ENCODE assay signal across 8 cellular contexts in genomic region chrX:71652405-71652804, GRCh38. TPM values are rescaled to one million over a fixed set of nuclear protein-coding genes. Genes with fewer than 3 reads are reported as not detected.
DNase-seq lines count a peak whose midpoint lies in the region; ATAC-seq, FAIRE-seq and TF ChIP-seq lines count a peak whose summit lies in the region.

No MANE protein-coding gene starts in this region.

- peak; percentile 83 to 90 for TF ChIP-seq RAD21 in liver (IDR thresholded peaks at IDR 0.05)

- no peak overlapping the region for H3K4me3 ChIP-seq in liver (ENCODE audit: low read depth in 1 of 3, low read length in 3 of 3)

- H3K27me3 Mint-ChIP-seq in stimulated activated naive B cell treated with anti-CD40 and anti-IgM and Interleukin-4, amounts not matched to agents 10 μg/mL and 1 μg/mL and 100 μg/mL, for 72 hours, result no peaks in the 10 kb centered on the region

- H3K36me3 ChIP-seq in liver (ENCODE audit: control insufficient read depth in 4 of 4, insufficient read depth in 3 of 4, low read depth in 1 of 4, low read length in 3 of 4), result no peaks in the 10 kb centered on the region

- peak; percentile 5 for FAIRE-seq in colon (lab: Jason Lieb, UNC)

- H3K36me3 Mint-ChIP-seq in stimulated activated naive B cell treated with anti-CD40 and anti-IgM and Interleukin-4, amounts not matched to agents 10 μg/mL and 1 μg/mL and 100 μg/mL, for 72 hours, result no peaks in the 10 kb centered on the region

- no peaks in the 10 kb centered on the region for H3K27me3 ChIP-seq in liver (ENCODE audit: control insufficient read depth in 4 of 4, insufficient read depth in 4 of 4, low read length in 3 of 4)

- no peak overlapping the region for H3K27ac Mint-ChIP-seq in stimulated activated naive B cell treated with anti-CD40 and anti-IgM and Interleukin-4, amounts not matched to agents 10 μg/mL and 1 μg/mL and 100 μg/mL, for 72 hours

- peak; percentile 1 to 17 (median 14) for DNase-seq in activated CD4-positive, CD25-positive, alpha-beta regulatory T cell (lab: John Stamatoyannopoulos, UW)
- DNase-seq in activated CD4-positive, CD25-positive, alpha-beta regulatory T cell treated with anti-CD3 and anti-CD28 coated beads, Interleukin-2, amount 50 U/mL, for 72 hours, result no peak
- DNase-seq in NCI-H1105 treated with DMSO at 0.1 percent for 48 hours (lab: John Stamatoyannopoulos, UW), result peak; percentile 61
- DNase-seq in T-helper 2 cell, result peak in 3 of 5 experiments; percentile 11 to 62 (median 39)
- no peak for DNase-seq in stimulated activated naive B cell treated with anti-CD40 and anti-IgM and Interleukin-4, amounts not matched to agents 10 μg/mL and 1 μg/mL and 100 μg/mL, for 72 hours

- no peaks in the 10 kb centered on the region for H3K4me1 ChIP-seq in liver (ENCODE audit: control insufficient read depth in 4 of 4, insufficient read depth in 4 of 4, low read length in 3 of 4)

- H3K9me3 ChIP-seq in liver (ENCODE audit: control insufficient read depth in 4 of 4, low read length in 3 of 4), result no peaks in the 10 kb centered on the region

- H3K9me3 Mint-ChIP-seq in stimulated activated naive B cell treated with anti-CD40 and anti-IgM and Interleukin-4, amounts not matched to agents 10 μg/mL and 1 μg/mL and 100 μg/mL, for 72 hours, result peaks cover 0 to 5% of the 10 kb centered on the region in 2 donors

- no peak overlapping the region for H3K9ac ChIP-seq in liver (ENCODE audit: low read depth in 1 of 2, low read length in 2 of 2)

- H3K27ac ChIP-seq in liver (ENCODE audit: low read depth in 1 of 2, low read length in 2 of 2), result no peak overlapping the region

- TF ChIP-seq CTCF in liver (IDR thresholded peaks at IDR 0.05; ENCODE audit: low read depth, low read length, missing input control), result peak; percentile 60

- H3K4me1 Mint-ChIP-seq in stimulated activated naive B cell treated with anti-CD40 and anti-IgM and Interleukin-4, amounts not matched to agents 10 μg/mL and 1 μg/mL and 100 μg/mL, for 72 hours, result peaks cover 4 to 19% of the 10 kb centered on the region in 2 donors

- peak; percentile 53 to 62 for ATAC-seq in stimulated activated naive B cell treated with anti-CD40 and anti-IgM and Interleukin-4, amounts not matched to agents 10 μg/mL and 1 μg/mL and 100 μg/mL, for 72 hours (replicated peaks)
- ATAC-seq in GM21825 (IDR thresholded peaks at IDR 0.05; ENCODE audit: unreplicated experiment), result no peak

- WGBS in liver, result 47% methylated on average over 2 of the region's 2 CpGs

- H3K4me3 Mint-ChIP-seq in stimulated activated naive B cell treated with anti-CD40 and anti-IgM and Interleukin-4, amounts not matched to agents 10 μg/mL and 1 μg/mL and 100 μg/mL, for 72 hours, result no peak overlapping the region

TF ChIP-seq in liver, 16 proteins besides CTCF, POLR2A, EP300 and RAD21:
- TF ChIP-seq MAX (IDR thresholded peaks at IDR 0.05) (no peak), ATF3 (IDR thresholded peaks at IDR 0.05) (no peak), HNF4G (IDR thresholded peaks at IDR 0.05) (no peak), RXRA (IDR thresholded peaks at IDR 0.05) (no peak), HNF4A (conservative IDR thresholded peaks at IDR 0.05) (no peak), TAF1 (conservative IDR thresholded peaks at IDR 0.05) (no peak), FOXA2 (IDR thresholded peaks at IDR 0.05) (no peak), YY1 (IDR thresholded peaks at IDR 0.05) (no peak), ZBTB33 (IDR thresholded peaks at IDR 0.05) (no peak), JUND (IDR thresholded peaks at IDR 0.05) (no peak), NR2F2 (IDR thresholded peaks at IDR 0.05) (no peak), REST (IDR thresholded peaks at IDR 0.05) (no peak), GABPA (IDR thresholded peaks at IDR 0.05 in 1 of 2, conservative IDR thresholded peaks at IDR 0.05 in 1 of 2) (no peak)
TF ChIP-seq in liver: peak in this region for 0.

RNA-seq across cellular contexts. Expression of gene CXCR3, which starts 34.1 kb away (rescaled TPM):
- under 1 TPM in 1 of 2 donors, not detected in 1; 0.25 TPM for total RNA-seq in liver
- under 1 TPM; 0.25 to 0.27 TPM for polyA plus RNA-seq in liver

Comparison
In these comparisons a context has a peak if more than half of its experiments do, and no peak if none do; other contexts are left out.
1. DNase-seq: peak in activated CD4-positive, CD25-positive, alpha-beta regulatory T cell (4 of 4), NCI-H1105 treated with DMSO at 0.1 percent for 48 hours (single experiment) and T-helper 2 cell (3 of 5); none in activated CD4-positive, CD25-positive, alpha-beta regulatory T cell treated with anti-CD3 and anti-CD28 coated beads, Interleukin-2, amount 50 U/mL, for 72 hours (single experiment) and stimulated activated naive B cell treated with anti-CD40 and anti-IgM and Interleukin-4, amounts not matched to agents 10 μg/mL and 1 μg/mL and 100 μg/mL, for 72 hours (single experiment).